8 cellular contexts compared by ENCODE assay signal in the genomic region with DNA sequence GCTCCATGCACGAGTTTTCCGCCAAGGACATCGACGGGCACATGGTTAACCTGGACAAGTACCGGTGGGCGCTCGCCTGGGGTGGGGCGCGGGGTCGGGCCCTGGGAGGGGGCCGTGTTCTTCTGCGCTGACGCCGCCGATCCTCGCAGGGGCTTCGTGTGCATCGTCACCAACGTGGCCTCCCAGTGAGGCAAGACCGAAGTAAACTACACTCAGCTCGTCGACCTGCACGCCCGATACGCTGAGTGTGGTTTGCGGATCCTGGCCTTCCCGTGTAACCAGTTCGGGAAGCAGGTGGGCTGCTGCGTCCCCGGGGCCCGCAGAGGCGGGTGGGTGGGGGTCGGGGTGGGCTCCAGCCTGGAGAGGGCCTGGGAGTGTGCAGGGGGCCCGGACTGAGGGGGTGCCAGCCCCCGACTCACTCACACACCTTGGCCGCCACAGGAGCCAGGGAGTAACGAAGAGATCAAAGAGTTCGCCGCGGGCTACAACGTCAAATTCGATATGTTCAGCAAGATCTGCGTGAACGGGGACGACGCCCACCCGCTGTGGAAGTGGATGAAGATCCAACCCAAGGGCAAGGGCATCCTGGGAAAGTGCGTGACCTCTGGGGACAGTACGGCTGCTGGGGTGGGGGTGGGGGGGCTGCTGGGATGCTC. TPM values are rescaled to one million over a fixed set of nuclear protein-coding genes. Genes with fewer than 3 reads are reported as not detected.
DNase-seq lines count a peak whose midpoint lies in the region; ATAC-seq and TF ChIP-seq lines count a peak whose summit lies in the region.

No MANE protein-coding gene starts in this region.

- DNase-seq in H9 (no peak), fibroblast of the aortic adventitia (ENCODE audit: low read depth) (peak; percentile 35), skeletal muscle cell (ENCODE audit: low read depth) (no peak), anterior cingulate cortex (lab: John Stamatoyannopoulos, UW) (no peak), putamen (ENCODE audit: low spot score) (no peak)
- no peak for DNase-seq in activated CD4-positive, alpha-beta T cell treated with anti-CD3 and anti-CD28 coated beads for 4 hours

- H3K9ac ChIP-seq in H9 (ENCODE audit: extremely low read depth, insufficient read length, low read length), result peak overlapping the region; percentile 65

- H2BK12ac ChIP-seq in H9 (ENCODE audit: insufficient read length, low read depth, low read length), result no peak overlapping the region

- no peak overlapping the region for H4K8ac ChIP-seq in H9 (replicated peaks; ENCODE audit: insufficient read length, low read depth, low read length)

- H4K5ac ChIP-seq in H9 (ENCODE audit: insufficient read length, low read depth, low read length), result no peak overlapping the region

- ATAC-seq in GM18498 (IDR thresholded peaks at IDR 0.05; ENCODE audit: unreplicated experiment), result no peak

- H3K79me1 ChIP-seq in H9 (ENCODE audit: insufficient read depth, low read depth, low read length, poor library complexity, severe bottlenecking), result no peaks in the 10 kb centered on the region

- no peaks in the 10 kb centered on the region for H3K9me3 ChIP-seq in H9 (ENCODE audit: control insufficient read depth, low read depth, low read length)

- H3K23ac ChIP-seq in H9 (ENCODE audit: insufficient read length, low read depth, low read length), result no peak overlapping the region

- H3K36me3 Mint-ChIP-seq in H9 (ENCODE audit: insufficient read depth in 1 of 3, low read depth in 3 of 3), result peaks cover 0 to 18% (median 7%) of the 10 kb centered on the region in 3 experiments; a peak in 3 of 7 replicates

- H3K27ac ChIP-seq in H9 (ENCODE audit: insufficient read length, low read depth, low read length) (no peak overlapping the region), VCaP (peak overlapping the region; percentile 93)

- H2BK15ac ChIP-seq in H9 (ENCODE audit: low read depth, low read length), result no peak overlapping the region

- no peak overlapping the region for H2BK120ac ChIP-seq in H9 (ENCODE audit: low read depth, low read length, poor library complexity, severe bottlenecking)

- H2BK5ac ChIP-seq in H9 (ENCODE audit: insufficient read length, low read length), result no peak overlapping the region

- H3K4me1 ChIP-seq in H9 (ENCODE audit: insufficient read depth, low read length), result 0 out of 2 replicates have a peak, but pooled peaks cover 2% of the 10 kb centered on the region

- no peak overlapping the region for H2AK5ac ChIP-seq in H9 (ENCODE audit: insufficient read length, low read length)

- no peak overlapping the region for H2AFZ ChIP-seq in H9 (ENCODE audit: low read length)

- no peak overlapping the region for H2BK20ac ChIP-seq in H9 (ENCODE audit: low read depth, low read length, poor library complexity, severe bottlenecking)

- no peak overlapping the region for H3K56ac ChIP-seq in H9 (ENCODE audit: insufficient read length, low read depth, low read length)

- no peaks in the 10 kb centered on the region for H3K9me3 Mint-ChIP-seq in H9

- H3K23me2 ChIP-seq in H9 (ENCODE audit: insufficient read length, low read depth, low read length, poor library complexity, severe bottlenecking), result no peaks in the 10 kb centered on the region

- no peak overlapping the region for H4K91ac ChIP-seq in H9 (ENCODE audit: insufficient read length, low read depth, low read length)

- peak overlapping the region; percentile 51 for H3K4me2 ChIP-seq in H9 (ENCODE audit: insufficient read depth, insufficient read length, low read length)

- H3K4ac ChIP-seq in H9 (ENCODE audit: low read depth, low read length), result no peak overlapping the region

- H4K20me1 ChIP-seq in H9 (ENCODE audit: control insufficient read depth, insufficient read depth, insufficient read length), result no peaks in the 10 kb centered on the region

- H3K18ac ChIP-seq in H9 (ENCODE audit: insufficient read length, low read depth, low read length), result peak overlapping the region; percentile 64

- H3K4me3 ChIP-seq in fibroblast of the aortic adventitia (ENCODE audit: low read depth, low read length) (peak overlapping the region; percentile 80), skeletal muscle cell (ENCODE audit: low read depth, low read length) (peak overlapping the region; percentile 70)

- H3K14ac ChIP-seq in H9 (ENCODE audit: insufficient read depth, low read length), result peak overlapping the region; percentile 69; the same call in 1 of the 2 replicates

- no peak overlapping the region for H3T11ph ChIP-seq in H9 (ENCODE audit: low read length)

- H3K4me1 Mint-ChIP-seq in H9, result peaks cover 8 to 18% of the 10 kb centered on the region in 2 experiments

- H3K4me3 Mint-ChIP-seq in H9, result peak overlapping the region; percentile 76 to 78

- WGBS in H9 (ENCODE audit: extremely low coverage, insufficient read length, low lambda C conversion rate), result no CpG with 5 or more reads among the region's 49 CpGs

- H3K27me3 ChIP-seq in H9 (ENCODE audit: insufficient read depth, low read length), result no peaks in the 10 kb centered on the region

- peak overlapping the region in 2 of 3 experiments; percentile 36 to 83; a peak in 3 of 7 replicates for H3K27ac Mint-ChIP-seq in H9

- no peaks in the 10 kb centered on the region; the same call in 1 of the 2 replicates for H3K79me2 ChIP-seq in H9 (ENCODE audit: insufficient read depth, low read length)

- TF ChIP-seq CTCF in H9 (conservative IDR thresholded peaks at IDR 0.05), result no peak
- no peak for TF ChIP-seq CTCF in VCaP (conservative IDR thresholded peaks at IDR 0.05)
- no peak for TF ChIP-seq CTCF in fibroblast of the aortic adventitia (IDR thresholded peaks at IDR 0.05; ENCODE audit: insufficient read depth, low read length)

- no peaks in the 10 kb centered on the region; the same call in 1 of the 2 replicates for H3K27me3 Mint-ChIP-seq in H9 (ENCODE audit: low read depth)

RNA-seq across cellular contexts. Expression of a gene that starts 1.6 kb away (rescaled TPM):
- total RNA-seq in H9 (2021) (355 and 363 TPM in 2 replicates), fibroblast of the aortic adventitia (ENCODE audit: low replicate concordance) (156 and 288 TPM in 2 replicates)

RNA-seq across cellular contexts. Expression of a gene that starts 10.2 kb away (rescaled TPM):
- total RNA-seq in H9 (2021), result 261 and 272 TPM in 2 replicates
- total RNA-seq in fibroblast of the aortic adventitia (ENCODE audit: low replicate concordance), result 27.7 and 91.2 TPM in 2 replicates

RNA-seq across cellular contexts. Expression of a gene that starts 38.4 kb away (rescaled TPM):
- total RNA-seq in H9 (2021) (35.0 and 39.8 TPM in 2 replicates), fibroblast of the aortic adventitia (ENCODE audit: low replicate concordance) (0.18 TPM in 1 of 2 replicates, not detected in the other)

Comparison
In these comparisons a context has a peak if more than half of its experiments do, and no peak if none do; other contexts are left out.
1. RNA of a gene that starts 38.4 kb away (total RNA-seq): 35.0 to 39.8 TPM in H9; 0.18 TPM in fibroblast of the aortic adventitia; every median in the first group is over 10 times any median in the second.